Comparison of ENCODE assay signal across 19 cellular contexts in the genomic region with DNA sequence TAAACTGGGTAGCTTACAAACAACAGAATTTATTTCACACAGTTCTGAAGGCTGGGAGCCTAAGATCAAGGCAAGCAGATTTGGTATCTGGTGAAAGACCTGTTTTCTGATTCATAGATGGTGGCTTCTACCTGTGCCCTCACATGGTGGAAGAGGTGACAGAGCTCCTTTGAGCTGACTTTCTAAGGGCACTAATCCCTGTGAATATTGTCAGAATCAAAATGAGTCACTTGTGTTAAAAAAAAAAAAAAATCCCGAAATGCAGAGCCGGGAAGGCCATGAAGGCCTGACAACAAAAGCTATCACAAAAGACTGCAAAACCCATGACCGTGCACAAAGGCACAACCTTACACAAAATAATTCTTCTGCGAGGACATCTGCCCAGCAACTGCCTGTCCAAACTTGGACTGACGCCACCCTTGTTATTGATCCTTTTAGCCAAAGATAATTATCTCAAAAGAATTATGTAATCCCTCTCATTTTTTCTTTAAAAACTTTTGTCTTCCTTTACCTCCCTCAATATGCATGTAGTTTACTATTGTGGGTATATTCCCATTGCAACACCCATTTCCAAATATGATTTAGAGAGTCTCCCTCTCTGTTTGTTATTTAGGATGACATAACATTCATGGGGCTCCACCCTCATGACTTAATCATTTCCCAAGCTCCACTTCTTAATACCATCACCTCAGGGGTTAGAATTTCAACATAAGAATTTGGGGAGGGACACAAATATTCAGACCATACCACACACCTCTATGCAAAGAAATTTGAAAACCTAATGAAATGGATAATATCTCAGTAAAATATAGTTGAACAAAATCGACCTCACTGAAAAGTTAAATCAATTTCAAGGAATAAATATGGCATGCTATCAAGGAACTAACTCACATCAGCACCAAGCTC. TPM values are rescaled to one million over a fixed set of nuclear protein-coding genes. Genes with fewer than 3 reads are reported as not detected.
DNase-seq lines count a peak whose midpoint lies in the region; ATAC-seq, FAIRE-seq and TF ChIP-seq lines count a peak whose summit lies in the region.
"Had no signal": no experiment of that assay in that cellular context is flagged by ENCODE, and none has a peak within 500 bp of the region (broad histone marks: within the 10 kb centered on the region; RNA-seq: fewer than 3 reads in every experiment).

No MANE protein-coding gene starts in this region.

- no peak for TF ChIP-seq CTCF in K562 (IDR thresholded peaks at IDR 0.05 in 2 of 3, conservative IDR thresholded peaks at IDR 0.05 in 1 of 3; ENCODE audit: insufficient read depth in 2 of 3, low read depth in 1 of 3, low read length in 3 of 3)
- TF ChIP-seq CTCF in GM13976 (IDR thresholded peaks at IDR 0.05; ENCODE audit: borderline replicate concordance, control extremely low read depth, extremely low read depth, insufficient read depth, missing control alignments) = no peak

- no peaks in the 10 kb centered on the region for H3K9me1 ChIP-seq in K562 (ENCODE audit: control insufficient read depth, insufficient read depth, low read length)

- POLR2A ChIA-PET in K562 (lab: Yijun Ruan, JAX) = no interaction called here

- H3K4me3 ChIP-seq in K562 = no peak overlapping the region
- no peak overlapping the region for H3K4me3 ChIP-seq in mesenchymal stem cell (ENCODE audit: insufficient read depth in 1 of 2, low read depth in 1 of 2, low read length in 2 of 2)
- no peak overlapping the region for H3K4me3 ChIP-seq in MG63
- H3K4me3 ChIP-seq: suprapubic skin had no signal

- no peak overlapping the region for H2BK12ac ChIP-seq in mesenchymal stem cell (ENCODE audit: low read length in 2 of 2)

- no peaks in the 10 kb centered on the region for H3K79me2 ChIP-seq in K562 (ENCODE audit: control insufficient read depth, insufficient read depth, low read length)

- H3K27ac ChIP-seq in K562 (ENCODE audit: extremely low read depth, low read depth, low read length) (no peak overlapping the region), mesenchymal stem cell (ENCODE audit: low read length, poor library complexity, severe bottlenecking) (no peak overlapping the region)
- H3K27ac ChIP-seq: 22Rv1, suprapubic skin had no signal

- H3K4me2 ChIP-seq in K562 (ENCODE audit: insufficient read depth, low read length) (no peak overlapping the region), mesenchymal stem cell (ENCODE audit: low read length, poor library complexity, severe bottlenecking) (no peak overlapping the region)

- no peak overlapping the region for H2AFZ ChIP-seq in K562 (ENCODE audit: low read depth, low read length)
- no peak overlapping the region for H2AFZ ChIP-seq in mesenchymal stem cell (ENCODE audit: low read depth, low read length)

- H3K14ac ChIP-seq in mesenchymal stem cell (ENCODE audit: low read length in 2 of 2) = no peak overlapping the region

- H3K9ac ChIP-seq in K562 (ENCODE audit: insufficient read depth in 1 of 2, low read depth in 2 of 2, low read length in 2 of 2) = no peak overlapping the region
- peak overlapping the region; percentile 32 for H3K9ac ChIP-seq in mesenchymal stem cell (ENCODE audit: low read length)

- TF ChIP-seq POLR2A in K562 (conservative IDR thresholded peaks at IDR 0.05) = no peak

- no peaks in the 10 kb centered on the region for H3K79me1 ChIP-seq in mesenchymal stem cell (replicated peaks; ENCODE audit: low read length, poor library complexity, severe bottlenecking)

- no peak overlapping the region for H2AK5ac ChIP-seq in mesenchymal stem cell (ENCODE audit: low read length, severe bottlenecking)

- H2BK15ac ChIP-seq in mesenchymal stem cell (ENCODE audit: low read depth, poor library complexity, severe bottlenecking) = no peak overlapping the region

- H3K36me3 ChIP-seq in K562 (ENCODE audit: control insufficient read depth, insufficient read depth, low read length) (no peaks in the 10 kb centered on the region), mesenchymal stem cell (ENCODE audit: control insufficient read depth in 1 of 2, insufficient read depth in 2 of 2, low read depth in 1 of 2, low read length in 2 of 2) (no peaks in the 10 kb centered on the region), MG63 (no peaks in the 10 kb centered on the region)
- H3K36me3 ChIP-seq: suprapubic skin had no signal

- DNase-seq in DMS 273 (lab: John Stamatoyannopoulos, UW; ENCODE audit: unreplicated experiment) = peak; percentile 43
- no peak for DNase-seq in DMS 273 treated with DMSO at 0.1 percent for 48 hours (lab: John Stamatoyannopoulos, UW)
- DNase-seq in NCI-H146 treated with DMSO at 0.1 percent for 48 hours (lab: John Stamatoyannopoulos, UW; ENCODE audit: unreplicated experiment) = peak; percentile 18
- no peak for DNase-seq in K562 (ENCODE audit: extremely low read depth in 1 of 4, low spot score in 3 of 4)
- DNase-seq in mesenchymal stem cell = no peak
- DNase-seq in NK-92 (lab: John Stamatoyannopoulos, UW; ENCODE audit: unreplicated experiment) = no peak
- DNase-seq in MG63 = no peak
- no peak for DNase-seq in GM13976 (ENCODE audit: low spot score)
- DNase-seq: activated CD4-positive, alpha-beta T cell treated with anti-CD3 and anti-CD28 coated beads, Interleukin-2, amount 50 U/mL, for 1 hour; activated gamma-delta T cell; DMS79; foreskin melanocyte; naive thymus-derived CD4-positive, alpha-beta T cell; NCI-H2171 treated with DMSO at 0.1 percent for 48 hours; SW 1271 had no signal

- H3K23ac ChIP-seq in mesenchymal stem cell (ENCODE audit: low read length in 2 of 2) = no peak overlapping the region

- H4K91ac ChIP-seq in mesenchymal stem cell (ENCODE audit: low read length) = no peak overlapping the region

- WGBS in K562 (ENCODE audit: insufficient coverage, low coverage, missing lambda C conversion rate) = under 1% methylated on average over 6 of the region's 6 CpGs
- WGBS in mesenchymal stem cell = 70% methylated on average over 5 of the region's 6 CpGs

- CTCF ChIA-PET in K562 (lab: Yijun Ruan, JAX; ENCODE audit: low intra/inter-chr PET ratio) = interaction anchor here (0.6 kb wide), 1 partner anchor 352 kb away, joined by 3 read pairs; no protein-coding TSS in a partner anchor

- no peak for TF ChIP-seq EP300 in K562 (IDR thresholded peaks at IDR 0.05; ENCODE audit: low read length)

- no TSS peak for BruUV-seq in K562 (replicated peaks; lab: Mats Ljungman, UMichigan)

- H3K27me3 ChIP-seq in K562 (ENCODE audit: control insufficient read depth in 2 of 2, insufficient read depth in 2 of 2, low read length in 2 of 2) (peaks cover 0 to 8% of the 10 kb centered on the region in 2 experiments; a peak in 2 of 5 replicates), mesenchymal stem cell (ENCODE audit: control insufficient read depth in 1 of 2, insufficient read depth in 1 of 2, low read length in 2 of 2) (no peaks in the 10 kb centered on the region), MG63 (no peaks in the 10 kb centered on the region)
- H3K27me3 ChIP-seq: suprapubic skin had no signal

- H2BK5ac ChIP-seq in mesenchymal stem cell (ENCODE audit: low read depth, low read length, poor library complexity, severe bottlenecking) = no peak overlapping the region

- H3K4me1 ChIP-seq in K562 (replicated peaks in 1 of 2; ENCODE audit: control insufficient read depth in 2 of 2, insufficient read depth in 2 of 2, low read length in 2 of 2) = no peaks in the 10 kb centered on the region
- H3K4me1 ChIP-seq in mesenchymal stem cell (ENCODE audit: control insufficient read depth, insufficient read depth, low read depth, low read length) = no peaks in the 10 kb centered on the region
- H3K4me1 ChIP-seq: suprapubic skin had no signal

- no peak overlapping the region for H3K18ac ChIP-seq in mesenchymal stem cell (ENCODE audit: low read depth in 1 of 2, low read length in 2 of 2)

- TF ChIP-seq RAD21 in K562 (CRISPR knock-in tag; conservative IDR thresholded peaks at IDR 0.05 in 1 of 2, IDR thresholded peaks at IDR 0.05 in 1 of 2) = no peak

- no peak overlapping the region for H2BK120ac ChIP-seq in mesenchymal stem cell (ENCODE audit: low read depth, low read length)

- FAIRE-seq in K562 (lab: Jason Lieb, UNC) = no peak
- FAIRE-seq: colon had no signal

- no peak overlapping the region for H4K8ac ChIP-seq in mesenchymal stem cell (ENCODE audit: low read length)

- no peak overlapping the region for H3K4ac ChIP-seq in mesenchymal stem cell (ENCODE audit: low read depth in 1 of 2, low read length in 2 of 2)

- H3K9me3 ChIP-seq in K562 (replicated peaks; ENCODE audit: control insufficient read depth, insufficient read depth, low read depth, low read length) (no peaks in the 10 kb centered on the region), mesenchymal stem cell (ENCODE audit: control insufficient read depth, low read length) (no peaks in the 10 kb centered on the region), MG63 (0 out of 2 replicates have a peak, but pooled peaks cover 6% of the 10 kb centered on the region)
- H3K9me3 ChIP-seq: suprapubic skin had no signal

- in situ Hi-C loops in K562 (cut with MboI) = no loop called here
- in situ Hi-C loops in GM13976 (cut with MboI; ENCODE audit: low sequenced_read_pairs, unreplicated experiment) = no loop called here

- ATAC-seq in K562 = no peak
- ATAC-seq: naive thymus-derived CD4-positive, alpha-beta T cell; sciatic nerve had no signal

- intact Hi-C loops in K562 (cut with micrococcal nuclease) = no loop called here

- no peaks in the 10 kb centered on the region for H4K20me1 ChIP-seq in K562 (replicated peaks; ENCODE audit: control insufficient read depth, insufficient read depth, low read length)

RNA-seq across cellular contexts. Expression of gene UBTD2, which starts 19.8 kb away (rescaled TPM):
- 0.12 and 0.19 TPM in 2 replicates for total RNA-seq in K562 (2011; cell fraction: chromatin; rRNA removed; ENCODE audit: low replicate concordance)
- 0.13 TPM in 1 of 2 replicates, not detected in the other for total RNA-seq in K562 (2011; cell fraction: nucleolus; rRNA removed)
- 0.15 TPM in 1 of 2 replicates, not detected in the other for total RNA-seq in K562 (2011; cell fraction: nucleoplasm; rRNA removed)
- total RNA-seq in K562 (2014; rRNA removed) (0.08 and 0.23 TPM in 2 replicates), K562 (2014; rRNA removed; fragmentation: Illumina TruSeq; extraction: Trizol) (0.15 and 0.19 TPM in 2 replicates), K562 (2015; rRNA removed; fragmentation: Illumina TruSeq; extraction: Trizol) (0.07 and 0.08 TPM in 2 replicates), K562 (2021) (0.16 and 0.22 TPM in 2 replicates)
- polyA plus RNA-seq in K562 (2011; rRNA removed) (0.23 and 0.46 TPM in 2 replicates), K562 (2014; fragmentation: Illumina TruSeq; extraction: Trizol) (0.12 and 0.18 TPM in 2 replicates), K562 (2014; fragmentation: Nextera tagmentation; extraction: Ambion mirVana) (under 1 TPM in 1 of 2 experiments, not detected in 1; 0.01 TPM), K562 (2014; rRNA removed) (0.03 and 0.18 TPM in 2 replicates)
- 0.03 and 0.22 TPM in 2 replicates for polyA plus RNA-seq in K562 (2011; cell fraction: cytosol; rRNA removed)
- 0.04 and 0.11 TPM in 2 replicates for polyA plus RNA-seq in K562 (2011; cell fraction: nucleus; rRNA removed)
- 0.10 and 0.17 TPM in 2 replicates for polyA plus RNA-seq in K562 (2012)
- polyA minus RNA-seq in K562 (2011; rRNA and poly(A)+ RNA removed) = 0.18 and 0.46 TPM in 2 replicates
- 0.29 and 0.64 TPM in 2 replicates for polyA minus RNA-seq in K562 (2011; cell fraction: cytosol; rRNA and poly(A)+ RNA removed)
- polyA minus RNA-seq in K562 (2011; cell fraction: nucleus; rRNA and poly(A)+ RNA removed) = 0.13 TPM in 1 of 2 replicates, not detected in the other
- polyA plus RNA-seq in mesenchymal stem cell (2013, experiment 1 of 2) = 18.3 TPM
- 19.3 TPM for polyA plus RNA-seq in mesenchymal stem cell (2013, experiment 2 of 2)
- total RNA-seq in MG63 (2014; rRNA removed; shearing (Covaris generic); ENCODE audit: low replicate concordance) = 28.8 and 43.0 TPM in 2 replicates

Comparison
In these comparisons a context has a peak if more than half of its experiments do, and no peak if none do; other contexts are left out.
1. DNase-seq: peak in DMS 273 (single experiment) and NCI-H146 treated with DMSO at 0.1 percent for 48 hours (single experiment); none in DMS 273 treated with DMSO at 0.1 percent for 48 hours (single experiment), K562 (0 of 4), mesenchymal stem cell (single experiment), NK-92 (single experiment), MG63 (single experiment) and GM13976 (single experiment).
2. RNA of gene UBTD2, which starts 19.8 kb away (total RNA-seq): 28.8 to 43.0 TPM in MG63; 0.07 to 0.23 TPM in K562; every median in the first group is over 10 times any median in the second.